In genomic region chr17:2214047-2214717, GRCh38 we compare ENCODE assay signal across 7 cellular contexts.
DNase-seq lines count a peak whose midpoint lies in the region; ATAC-seq, FAIRE-seq and TF ChIP-seq lines count a peak whose summit lies in the region.

No MANE protein-coding gene starts in this region.

- no peak for FAIRE-seq in urothelium cell line (lab: Jason Lieb, UNC)

- H3K4me3 ChIP-seq in fibroblast of the aortic adventitia (ENCODE audit: low read depth, low read length) = peak overlapping the region; percentile 51

- H3K36me3 Mint-ChIP-seq in activated T-cell treated with anti-CD3 and anti-CD28 coated beads, Interleukin-2, amount 50 U/mL, for 24 hours (ENCODE audit: low read depth) = peaks cover 22% of the 10 kb centered on the region

- TF ChIP-seq CTCF in fibroblast of the aortic adventitia (IDR thresholded peaks at IDR 0.05; ENCODE audit: insufficient read depth, low read length) = no peak
- no peak for TF ChIP-seq CTCF in omental fat pad (IDR thresholded peaks at IDR 0.05)

- H3K27me3 Mint-ChIP-seq in activated T-cell treated with anti-CD3 and anti-CD28 coated beads, Interleukin-2, amount 50 U/mL, for 24 hours = no peaks in the 10 kb centered on the region

- peak; percentile 65 for DNase-seq in HPDE6-E6E7 (ENCODE audit: extremely low spot score)
- DNase-seq in activated T-cell treated with anti-CD3 and anti-CD28 coated beads, Interleukin-2, amount 50 U/mL, for 24 hours = no peak
- DNase-seq in fibroblast of the aortic adventitia (ENCODE audit: low read depth) = peak; percentile 92
- peak; percentile 40 for DNase-seq in omental fat pad (ENCODE audit: low spot score)
- no peak for DNase-seq in NCI-H1048 (lab: John Stamatoyannopoulos, UW)
- DNase-seq in urothelium cell line (ENCODE audit: low spot score) = no peak

- no peaks in the 10 kb centered on the region for H3K9me3 Mint-ChIP-seq in activated T-cell treated with anti-CD3 and anti-CD28 coated beads, Interleukin-2, amount 50 U/mL, for 24 hours

- peak; percentile 91 for ATAC-seq in omental fat pad (ENCODE audit: low FRiP score)
- no peak for ATAC-seq in HG03175 (IDR thresholded peaks at IDR 0.05; ENCODE audit: unreplicated experiment)

- H3K27ac Mint-ChIP-seq in activated T-cell treated with anti-CD3 and anti-CD28 coated beads, Interleukin-2, amount 50 U/mL, for 24 hours = peak overlapping the region; percentile 91

- peak overlapping the region; percentile 81 for H3K4me3 Mint-ChIP-seq in activated T-cell treated with anti-CD3 and anti-CD28 coated beads, Interleukin-2, amount 50 U/mL, for 24 hours

- H3K4me1 Mint-ChIP-seq in activated T-cell treated with anti-CD3 and anti-CD28 coated beads, Interleukin-2, amount 50 U/mL, for 24 hours (ENCODE audit: low read depth) = peaks cover 61% of the 10 kb centered on the region

Comparison
In these comparisons a context has a peak if more than half of its experiments do, and no peak if none do; other contexts are left out.
1. DNase-seq: peak in HPDE6-E6E7 (single experiment), fibroblast of the aortic adventitia (single experiment) and omental fat pad (single experiment); none in activated T-cell treated with anti-CD3 and anti-CD28 coated beads, Interleukin-2, amount 50 U/mL, for 24 hours (single experiment), NCI-H1048 (single experiment) and urothelium cell line (single experiment).